In genomic region chr15:60257760-60258159, GRCh38 we compare ENCODE assay signal across 19 cellular contexts.
DNase-seq lines count a peak whose midpoint lies in the region; ATAC-seq and TF ChIP-seq lines count a peak whose summit lies in the region.
"Had no signal": no experiment of that assay in that cellular context is flagged by ENCODE, and none has a peak within 500 bp of the region (broad histone marks: within the 10 kb centered on the region; RNA-seq: fewer than 3 reads in every experiment).

No MANE protein-coding gene starts in this region.

- H3K56ac ChIP-seq in IMR-90 (ENCODE audit: extremely low read depth, insufficient read depth, low read length) = no peak overlapping the region

- no peak overlapping the region for H3K18ac ChIP-seq in IMR-90 (ENCODE audit: low read depth, low read length)

- H4K91ac ChIP-seq in IMR-90 (ENCODE audit: insufficient read depth, low read depth, low read length) = no peak overlapping the region

- no peak overlapping the region for H3K14ac ChIP-seq in IMR-90 (replicated peaks; ENCODE audit: low read depth, low read length)

- no peak overlapping the region for H4K8ac ChIP-seq in IMR-90 (ENCODE audit: low read depth in 2 of 2, low read length in 2 of 2)

- H3K27me3 ChIP-seq in mammary epithelial cell (ENCODE audit: insufficient read depth, low read length) (peaks cover 4% of the 10 kb centered on the region), IMR-90 (ENCODE audit: control insufficient read depth, insufficient read depth, low read length) (peaks cover 2% of the 10 kb centered on the region)
- H3K27me3 ChIP-seq: BLaER1 treated with 17β-estradiol and CSF1 and Interleukin-3, amounts not matched to agents 10 nM and 100 nM had no signal

- no peaks in the 10 kb centered on the region for H3K9me1 ChIP-seq in IMR-90 (ENCODE audit: insufficient read depth, low read length)

- H4K5ac ChIP-seq in IMR-90 (ENCODE audit: low read depth, low read length) = no peak overlapping the region

- TF ChIP-seq POLR2A in IMR-90 (IDR thresholded peaks at IDR 0.05; ENCODE audit: low read depth, low read length) = no peak

- no peaks in the 10 kb centered on the region for H3K4me1 ChIP-seq in mammary epithelial cell (ENCODE audit: insufficient read depth, low read length)
- no peaks in the 10 kb centered on the region for H3K4me1 ChIP-seq in IMR-90 (ENCODE audit: control insufficient read depth, insufficient read depth, low read length)

- TF ChIP-seq RAD21 in IMR-90 (IDR thresholded peaks at IDR 0.05; ENCODE audit: low read length) = no peak

- H3K9me3 Mint-ChIP-seq in MCF 10A (ENCODE audit: unreplicated experiment) = no peaks in the 10 kb centered on the region
- H3K9me3 Mint-ChIP-seq in dendritic cell treated with granulocyte-macrophage colony-stimulating factor and Interleukin-4, amounts not matched to agents 40 ng/mL and 50 ng/mL, for 4 days = no peaks in the 10 kb centered on the region
- H3K9me3 Mint-ChIP-seq: CD14-positive monocyte; CD4-positive, alpha-beta T cell; CD8-positive, alpha-beta memory T cell had no signal

- H3K36me3 Mint-ChIP-seq in MCF 10A (ENCODE audit: insufficient read depth, unreplicated experiment) = no peaks in the 10 kb centered on the region
- H3K36me3 Mint-ChIP-seq in dendritic cell treated with granulocyte-macrophage colony-stimulating factor and Interleukin-4, amounts not matched to agents 40 ng/mL and 50 ng/mL, for 4 days (ENCODE audit: low read depth) = no peaks in the 10 kb centered on the region
- H3K36me3 Mint-ChIP-seq: CD14-positive monocyte; CD8-positive, alpha-beta memory T cell had no signal

- intact Hi-C loops in MCF 10A (cut with micrococcal nuclease) (no loop called here), mammary epithelial cell (cut with micrococcal nuclease) (no loop called here), IMR-90 (cut with micrococcal nuclease) (no loop called here), left cardiac atrium (cut with DNase I) (no loop called here)
- intact Hi-C loops in dendritic cell treated with granulocyte-macrophage colony-stimulating factor and Interleukin-4, amounts not matched to agents 40 ng/mL and 50 ng/mL, for 4 days (cut with micrococcal nuclease) = no loop called here

- H3K4me2 ChIP-seq in mammary epithelial cell (ENCODE audit: insufficient read depth, low read depth, low read length) = no peak overlapping the region
- H3K4me2 ChIP-seq in IMR-90 (ENCODE audit: low read depth, low read length) = no peak overlapping the region

- DNase-seq in MCF 10A (ENCODE audit: unreplicated experiment) = no peak
- DNase-seq in mammary epithelial cell = no peak
- DNase-seq in IMR-90 = no peak
- no peak for DNase-seq in left cardiac atrium
- DNase-seq in glomerular visceral epithelial cell (ENCODE audit: extremely low spot score) = no peak
- DNase-seq: CD4-positive, alpha-beta T cell; CD8-positive, alpha-beta memory T cell; DMS 273 treated with DMSO at 0.1 percent for 48 hours; DMS79; EL; GDM1; GM23248; H7; HCEC 1CT had no signal

- ATAC-seq in IMR-90 (ENCODE audit: low read depth) = no peak
- ATAC-seq in left cardiac atrium = no peak
- ATAC-seq: GM12878 had no signal

- H3K79me2 ChIP-seq in mammary epithelial cell (ENCODE audit: insufficient read depth, low read length) = no peaks in the 10 kb centered on the region

- in situ Hi-C loops in mammary epithelial cell (cut with MboI; ENCODE audit: low sequenced_read_pairs in 2 of 2) (no loop called here), IMR-90 (cut with MboI; ENCODE audit: low sequenced_read_pairs) (no loop called here)

- H3K79me1 ChIP-seq in IMR-90 (ENCODE audit: low read depth in 1 of 2, low read length in 2 of 2) = no peaks in the 10 kb centered on the region

- H3K9me3 ChIP-seq in mammary epithelial cell (replicated peaks; ENCODE audit: insufficient read depth, low read length) (no peaks in the 10 kb centered on the region), IMR-90 (ENCODE audit: control insufficient read depth, insufficient read depth, low read length) (no peaks in the 10 kb centered on the region)
- H3K9me3 ChIP-seq: BLaER1 treated with 17β-estradiol and CSF1 and Interleukin-3, amounts not matched to agents 10 nM and 100 nM had no signal

- CTCF ChIA-PET in MCF 10A (lab: Yijun Ruan, JAX) = interaction anchor here (0.5 to 1.6 kb wide), 2 partner anchors 69 to 704 kb away, joined by 3 to 6 read pairs; no protein-coding TSS in a partner anchor
- CTCF ChIA-PET in mammary epithelial cell (lab: Charles Lee; ENCODE audit: low non-redundant PET) = interaction anchor here (0.7 kb wide), 2 partner anchors 44 to 705 kb away, joined by 3 to 8 read pairs; no protein-coding TSS in a partner anchor
- CTCF ChIA-PET in IMR-90 (lab: Yijun Ruan, JAX) = no interaction called here

- no peak overlapping the region for H3K27ac ChIP-seq in mammary epithelial cell (ENCODE audit: insufficient read depth, low read depth, low read length)
- H3K27ac ChIP-seq in IMR-90 (ENCODE audit: insufficient read depth, low read length) = no peak overlapping the region
- H3K27ac ChIP-seq: BLaER1 treated with 17β-estradiol and CSF1 and Interleukin-3, amounts not matched to agents 10 nM and 100 nM; GM23248 had no signal

- no peak overlapping the region for H3K23ac ChIP-seq in IMR-90 (ENCODE audit: low read depth, low read length)

- H2AK9ac ChIP-seq in IMR-90 (replicated peaks; ENCODE audit: low read depth, low read length, poor library complexity) = no peak overlapping the region

- no peak overlapping the region for H3K9ac ChIP-seq in mammary epithelial cell (ENCODE audit: insufficient read depth, low read length)
- no peak overlapping the region for H3K9ac ChIP-seq in IMR-90 (ENCODE audit: low read depth, low read length)
- H3K9ac ChIP-seq: BLaER1 treated with 17β-estradiol and CSF1 and Interleukin-3, amounts not matched to agents 10 nM and 100 nM; GM23248 had no signal

- H2BK15ac ChIP-seq in IMR-90 (ENCODE audit: low read depth, low read length) = no peak overlapping the region

- no peak overlapping the region for H3K4me3 Mint-ChIP-seq in MCF 10A (ENCODE audit: unreplicated experiment)
- no peak overlapping the region for H3K4me3 Mint-ChIP-seq in dendritic cell treated with granulocyte-macrophage colony-stimulating factor and Interleukin-4, amounts not matched to agents 40 ng/mL and 50 ng/mL, for 4 days
- H3K4me3 Mint-ChIP-seq: B cell; CD14-positive monocyte; CD4-positive, alpha-beta T cell; CD8-positive, alpha-beta memory T cell had no signal

- H4K20me1 ChIP-seq in mammary epithelial cell (ENCODE audit: insufficient read depth, low read length) (no peaks in the 10 kb centered on the region), IMR-90 (ENCODE audit: insufficient read depth, low read length) (no peaks in the 10 kb centered on the region; the same call in 1 of the 2 replicates)
- H4K20me1 ChIP-seq: BLaER1 treated with 17β-estradiol and CSF1 and Interleukin-3, amounts not matched to agents 10 nM and 100 nM had no signal

- H3K4ac ChIP-seq in IMR-90 (ENCODE audit: low read depth, low read length) = no peak overlapping the region

- no peaks in the 10 kb centered on the region for H3K27me3 Mint-ChIP-seq in MCF 10A (ENCODE audit: insufficient read depth, unreplicated experiment)
- H3K27me3 Mint-ChIP-seq in dendritic cell treated with granulocyte-macrophage colony-stimulating factor and Interleukin-4, amounts not matched to agents 40 ng/mL and 50 ng/mL, for 4 days = peaks cover 8% of the 10 kb centered on the region

- TF ChIP-seq CTCF in MCF 10A (IDR thresholded peaks at IDR 0.05; ENCODE audit: unreplicated experiment) (no peak), mammary epithelial cell (conservative IDR thresholded peaks at IDR 0.05 in 1 of 2, IDR thresholded peaks at IDR 0.05 in 1 of 2; ENCODE audit: extremely low read depth in 1 of 2, insufficient read depth in 1 of 2, low read depth in 1 of 2, low read length in 2 of 2) (no peak), IMR-90 (conservative IDR thresholded peaks at IDR 0.05; ENCODE audit: low read depth, low read length) (no peak)

- 26% methylated on average over 4 of the region's 4 CpGs for WGBS in mammary epithelial cell (ENCODE audit: low coverage, missing lambda C conversion rate)
- WGBS in IMR-90 (ENCODE audit: extremely low coverage in 2 of 2, insufficient read length in 1 of 2), 2 experiments = no CpG with 5 or more reads among the region's 4 CpGs

- H2BK5ac ChIP-seq in IMR-90 (ENCODE audit: low read depth, low read length, poor library complexity, severe bottlenecking) = no peak overlapping the region

- H2AFZ ChIP-seq in mammary epithelial cell (ENCODE audit: low read depth, low read length) = no peak overlapping the region
- H2AFZ ChIP-seq in IMR-90 (replicated peaks; ENCODE audit: low read length, poor library complexity) = no peak overlapping the region
- H2AFZ ChIP-seq: GM23248 had no signal

- H3K27ac Mint-ChIP-seq in MCF 10A (ENCODE audit: low read depth, unreplicated experiment) = peak overlapping the region; percentile 78
- H3K27ac Mint-ChIP-seq in dendritic cell treated with granulocyte-macrophage colony-stimulating factor and Interleukin-4, amounts not matched to agents 40 ng/mL and 50 ng/mL, for 4 days = peak overlapping the region; percentile 20
- H3K27ac Mint-ChIP-seq: B cell; CD4-positive, alpha-beta T cell; CD8-positive, alpha-beta memory T cell had no signal

- BruUV-seq in MCF 10A (replicated peaks; lab: Mats Ljungman, UMichigan) (no TSS peak), mammary epithelial cell (replicated peaks; lab: Mats Ljungman, UMichigan) (no TSS peak), IMR-90 (replicated peaks; lab: Mats Ljungman, UMichigan) (no TSS peak)

- no peak overlapping the region for H2BK120ac ChIP-seq in IMR-90 (ENCODE audit: low read depth, low read length)

- peaks cover 13% of the 10 kb centered on the region for H3K4me1 Mint-ChIP-seq in MCF 10A (ENCODE audit: insufficient read depth, unreplicated experiment)
- H3K4me1 Mint-ChIP-seq in dendritic cell treated with granulocyte-macrophage colony-stimulating factor and Interleukin-4, amounts not matched to agents 40 ng/mL and 50 ng/mL, for 4 days (ENCODE audit: low read depth) = peaks cover 10% of the 10 kb centered on the region
- H3K4me1 Mint-ChIP-seq: B cell; CD8-positive, alpha-beta memory T cell had no signal

- POLR2A ChIA-PET in MCF 10A (lab: Yijun Ruan, JAX) = interaction anchor here (1.3 kb wide), 1 partner anchor 40 kb away, joined by 3 read pairs; no protein-coding TSS in a partner anchor
- POLR2A ChIA-PET in IMR-90 (lab: Charles Lee; ENCODE audit: unreplicated experiment) = no interaction called here

- H3K36me3 ChIP-seq in mammary epithelial cell (ENCODE audit: insufficient read depth, low read length) = no peaks in the 10 kb centered on the region
- H3K36me3 ChIP-seq in IMR-90 (ENCODE audit: control insufficient read depth, insufficient read depth, low read length) = no peaks in the 10 kb centered on the region
- H3K36me3 ChIP-seq: BLaER1 treated with 17β-estradiol and CSF1 and Interleukin-3, amounts not matched to agents 10 nM and 100 nM had no signal

- no peak overlapping the region for H2BK20ac ChIP-seq in IMR-90 (ENCODE audit: low read depth, low read length)

- no peak overlapping the region for H3K4me3 ChIP-seq in mammary epithelial cell (replicated peaks in 1 of 3; ENCODE audit: insufficient read depth in 1 of 3, low read depth in 2 of 3, low read length in 3 of 3)
- H3K4me3 ChIP-seq in IMR-90 (ENCODE audit: insufficient read depth, low read depth, low read length) = no peak overlapping the region
- H3K4me3 ChIP-seq: BLaER1 treated with 17β-estradiol and CSF1 and Interleukin-3, amounts not matched to agents 10 nM and 100 nM; GM12878; GM23248 had no signal

- no peak overlapping the region for H2AK5ac ChIP-seq in IMR-90 (ENCODE audit: low read depth, low read length)

- dilution Hi-C loops in mammary epithelial cell (cut with HindIII; ENCODE audit: low sequenced_read_pairs) (no loop called here), IMR-90 (cut with HindIII; ENCODE audit: low sequenced_read_pairs, unreplicated experiment) (no loop called here)
